ENCODE assay signal across 1 cellular context in genomic region chr16:31458835-31459721, GRCh38.
TF ChIP-seq lines count a peak whose summit lies in the region.

ARMC5 (plus strand) TSS chr16:31459501; CDS start chr16:31459525, 24 bp downstream.

TF ChIP-seq in K562, 482 proteins besides CTCF, POLR2A, EP300 and RAD21 (continued from another document and continues in another):
- TF ChIP-seq, protein P1, sequence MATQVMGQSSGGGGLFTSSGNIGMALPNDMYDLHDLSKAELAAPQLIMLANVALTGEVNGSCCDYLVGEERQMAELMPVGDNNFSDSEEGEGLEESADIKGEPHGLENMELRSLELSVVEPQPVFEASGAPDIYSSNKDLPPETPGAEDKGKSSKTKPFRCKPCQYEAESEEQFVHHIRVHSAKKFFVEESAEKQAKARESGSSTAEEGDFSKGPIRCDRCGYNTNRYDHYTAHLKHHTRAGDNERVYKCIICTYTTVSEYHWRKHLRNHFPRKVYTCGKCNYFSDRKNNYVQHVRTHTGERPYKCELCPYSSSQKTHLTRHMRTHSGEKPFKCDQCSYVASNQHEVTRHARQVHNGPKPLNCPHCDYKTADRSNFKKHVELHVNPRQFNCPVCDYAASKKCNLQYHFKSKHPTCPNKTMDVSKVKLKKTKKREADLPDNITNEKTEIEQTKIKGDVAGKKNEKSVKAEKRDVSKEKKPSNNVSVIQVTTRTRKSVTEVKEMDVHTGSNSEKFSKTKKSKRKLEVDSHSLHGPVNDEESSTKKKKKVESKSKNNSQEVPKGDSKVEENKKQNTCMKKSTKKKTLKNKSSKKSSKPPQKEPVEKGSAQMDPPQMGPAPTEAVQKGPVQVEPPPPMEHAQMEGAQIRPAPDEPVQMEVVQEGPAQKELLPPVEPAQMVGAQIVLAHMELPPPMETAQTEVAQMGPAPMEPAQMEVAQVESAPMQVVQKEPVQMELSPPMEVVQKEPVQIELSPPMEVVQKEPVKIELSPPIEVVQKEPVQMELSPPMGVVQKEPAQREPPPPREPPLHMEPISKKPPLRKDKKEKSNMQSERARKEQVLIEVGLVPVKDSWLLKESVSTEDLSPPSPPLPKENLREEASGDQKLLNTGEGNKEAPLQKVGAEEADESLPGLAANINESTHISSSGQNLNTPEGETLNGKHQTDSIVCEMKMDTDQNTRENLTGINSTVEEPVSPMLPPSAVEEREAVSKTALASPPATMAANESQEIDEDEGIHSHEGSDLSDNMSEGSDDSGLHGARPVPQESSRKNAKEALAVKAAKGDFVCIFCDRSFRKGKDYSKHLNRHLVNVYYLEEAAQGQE (CRISPR knock-in tag; IDR thresholded peaks at IDR 0.05; ENCODE audit: low read depth), result peak; percentile 74; the same call in 1 of the 2 replicates
- TF ChIP-seq CHCHD3 (CRISPR knock-in tag; IDR thresholded peaks at IDR 0.05) (no peak), ZBTB43 (CRISPR knock-in tag; IDR thresholded peaks at IDR 0.05) (peak; percentile 69; the same call in 1 of the 2 replicates), ZKSCAN3 (CRISPR knock-in tag; IDR thresholded peaks at IDR 0.05) (no peak), ZNF75A (CRISPR knock-in tag; IDR thresholded peaks at IDR 0.05) (no peak), PYGO2 (tag; IDR thresholded peaks at IDR 0.05) (no peak), SREBF2 (CRISPR knock-in tag; IDR thresholded peaks at IDR 0.05) (no peak), RBM15 (IDR thresholded peaks at IDR 0.05; ENCODE audit: insufficient read depth, low read length) (no peak), ESRRA (IDR thresholded peaks at IDR 0.05; ENCODE audit: borderline replicate concordance, low read depth) (peak; percentile 55; the same call in 1 of the 2 replicates), ZFP36 (IDR thresholded peaks at IDR 0.05; ENCODE audit: low read depth, low read length, partially characterized antibody) (no peak), ZNF384 (IDR thresholded peaks at IDR 0.05; ENCODE audit: low read depth, low read length) (no peak; the same call in 1 of the 2 replicates), ZNF3 (CRISPR knock-in tag; IDR thresholded peaks at IDR 0.05) (no peak), ZNF76 (CRISPR knock-in tag; IDR thresholded peaks at IDR 0.05; ENCODE audit: borderline replicate concordance) (peak; percentile 69; the same call in 1 of the 2 replicates), ZNF12 (CRISPR knock-in tag; IDR thresholded peaks at IDR 0.05) (no peak; the same call in 1 of the 2 replicates), ZEB2 (IDR thresholded peaks at IDR 0.05) (no peak), TEAD4 (IDR thresholded peaks at IDR 0.05; ENCODE audit: low read length) (no peak), TEAD4 (CRISPR knock-in tag; IDR thresholded peaks at IDR 0.05; ENCODE audit: borderline replicate concordance) (no peak), ELF4 (CRISPR knock-in tag; IDR thresholded peaks at IDR 0.05) (peak; percentile 97), TAF1 (IDR thresholded peaks at IDR 0.05; ENCODE audit: control insufficient read depth, extremely low read depth, insufficient read depth, low read length, severe bottlenecking) (peak; percentile 92), CLOCK (CRISPR knock-in tag; IDR thresholded peaks at IDR 0.05; ENCODE audit: borderline replicate concordance) (peak; percentile 59; the same call in 1 of the 2 replicates), NFE2 (IDR thresholded peaks at IDR 0.05; ENCODE audit: low read depth) (no peak), RFX7 (CRISPR knock-in tag; IDR thresholded peaks at IDR 0.05) (no peak), ZFP1 (CRISPR knock-in tag; IDR thresholded peaks at IDR 0.05) (no peak), ZNF512 (tag; IDR thresholded peaks at IDR 0.05) (no peak), GTF2E2 (tag; IDR thresholded peaks at IDR 0.05) (no peak; the same call in 1 of the 2 replicates), HDAC2 (IDR thresholded peaks at IDR 0.05) (peak; percentile 89), PURB (CRISPR knock-in tag; IDR thresholded peaks at IDR 0.05; ENCODE audit: low read depth) (no peak), ZNF764 (CRISPR knock-in tag; IDR thresholded peaks at IDR 0.05; ENCODE audit: low read depth) (0 out of 2 replicates have a peak, but pooled peaks have one; percentile 21), HDAC1 (IDR thresholded peaks at IDR 0.05) (peak in 1 of 2 experiments; percentile 87; a peak in 2 of 4 replicates), MCM7 (IDR thresholded peaks at IDR 0.05) (no peak), TAF7 (tag; IDR thresholded peaks at IDR 0.05) (peak; percentile 97), TARDBP (IDR thresholded peaks at IDR 0.05) (peak; percentile 52; the same call in 1 of the 2 replicates), NFRKB (IDR thresholded peaks at IDR 0.05; ENCODE audit: low read depth) (no peak; the same call in 1 of the 2 replicates), ZNF324 (CRISPR knock-in tag; IDR thresholded peaks at IDR 0.05) (no peak), ZNF165 (CRISPR knock-in tag; IDR thresholded peaks at IDR 0.05; ENCODE audit: borderline replicate concordance) (no peak), MXI1 (IDR thresholded peaks at IDR 0.05; ENCODE audit: low read depth, low read length) (peak; percentile 90)
- TF ChIP-seq, protein P2, sequence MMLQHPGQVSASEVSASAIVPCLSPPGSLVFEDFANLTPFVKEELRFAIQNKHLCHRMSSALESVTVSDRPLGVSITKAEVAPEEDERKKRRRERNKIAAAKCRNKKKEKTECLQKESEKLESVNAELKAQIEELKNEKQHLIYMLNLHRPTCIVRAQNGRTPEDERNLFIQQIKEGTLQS (IDR thresholded peaks at IDR 0.05), result peak; percentile 89
- TF ChIP-seq, protein P2 (CRISPR knock-in tag; conservative IDR thresholded peaks at IDR 0.05), result peak; percentile 81
- TF ChIP-seq, protein P3, sequence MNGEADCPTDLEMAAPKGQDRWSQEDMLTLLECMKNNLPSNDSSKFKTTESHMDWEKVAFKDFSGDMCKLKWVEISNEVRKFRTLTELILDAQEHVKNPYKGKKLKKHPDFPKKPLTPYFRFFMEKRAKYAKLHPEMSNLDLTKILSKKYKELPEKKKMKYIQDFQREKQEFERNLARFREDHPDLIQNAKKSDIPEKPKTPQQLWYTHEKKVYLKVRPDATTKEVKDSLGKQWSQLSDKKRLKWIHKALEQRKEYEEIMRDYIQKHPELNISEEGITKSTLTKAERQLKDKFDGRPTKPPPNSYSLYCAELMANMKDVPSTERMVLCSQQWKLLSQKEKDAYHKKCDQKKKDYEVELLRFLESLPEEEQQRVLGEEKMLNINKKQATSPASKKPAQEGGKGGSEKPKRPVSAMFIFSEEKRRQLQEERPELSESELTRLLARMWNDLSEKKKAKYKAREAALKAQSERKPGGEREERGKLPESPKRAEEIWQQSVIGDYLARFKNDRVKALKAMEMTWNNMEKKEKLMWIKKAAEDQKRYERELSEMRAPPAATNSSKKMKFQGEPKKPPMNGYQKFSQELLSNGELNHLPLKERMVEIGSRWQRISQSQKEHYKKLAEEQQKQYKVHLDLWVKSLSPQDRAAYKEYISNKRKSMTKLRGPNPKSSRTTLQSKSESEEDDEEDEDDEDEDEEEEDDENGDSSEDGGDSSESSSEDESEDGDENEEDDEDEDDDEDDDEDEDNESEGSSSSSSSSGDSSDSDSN (IDR thresholded peaks at IDR 0.05; ENCODE audit: borderline replicate concordance in 1 of 2, low read depth in 2 of 2, low read length in 2 of 2), result peak; percentile 50 to 85; a peak in 2 of 4 replicates
- TF ChIP-seq, protein P4, sequence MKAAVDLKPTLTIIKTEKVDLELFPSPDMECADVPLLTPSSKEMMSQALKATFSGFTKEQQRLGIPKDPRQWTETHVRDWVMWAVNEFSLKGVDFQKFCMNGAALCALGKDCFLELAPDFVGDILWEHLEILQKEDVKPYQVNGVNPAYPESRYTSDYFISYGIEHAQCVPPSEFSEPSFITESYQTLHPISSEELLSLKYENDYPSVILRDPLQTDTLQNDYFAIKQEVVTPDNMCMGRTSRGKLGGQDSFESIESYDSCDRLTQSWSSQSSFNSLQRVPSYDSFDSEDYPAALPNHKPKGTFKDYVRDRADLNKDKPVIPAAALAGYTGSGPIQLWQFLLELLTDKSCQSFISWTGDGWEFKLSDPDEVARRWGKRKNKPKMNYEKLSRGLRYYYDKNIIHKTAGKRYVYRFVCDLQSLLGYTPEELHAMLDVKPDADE (conservative IDR thresholded peaks at IDR 0.05; ENCODE audit: control insufficient read depth, low read depth, low read length), result no peak; the same call in none of the 2 replicates
- TF ChIP-seq, protein P5, sequence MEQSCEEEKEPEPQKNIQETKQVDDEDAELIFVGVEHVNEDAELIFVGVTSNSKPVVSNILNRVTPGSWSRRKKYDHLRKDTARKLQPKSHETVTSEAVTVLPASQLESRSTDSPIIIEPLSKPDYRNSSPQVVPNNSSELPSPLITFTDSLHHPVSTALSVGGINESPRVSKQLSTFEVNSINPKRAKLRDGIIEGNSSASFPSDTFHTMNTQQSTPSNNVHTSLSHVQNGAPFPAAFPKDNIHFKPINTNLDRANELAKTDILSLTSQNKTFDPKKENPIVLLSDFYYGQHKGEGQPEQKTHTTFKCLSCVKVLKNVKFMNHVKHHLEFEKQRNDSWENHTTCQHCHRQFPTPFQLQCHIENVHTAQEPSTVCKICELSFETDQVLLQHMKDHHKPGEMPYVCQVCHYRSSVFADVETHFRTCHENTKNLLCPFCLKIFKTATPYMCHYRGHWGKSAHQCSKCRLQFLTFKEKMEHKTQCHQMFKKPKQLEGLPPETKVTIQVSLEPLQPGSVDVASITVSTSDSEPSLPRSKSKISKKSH (CRISPR knock-in tag; IDR thresholded peaks at IDR 0.05), result no peak
- TF ChIP-seq, protein P6, sequence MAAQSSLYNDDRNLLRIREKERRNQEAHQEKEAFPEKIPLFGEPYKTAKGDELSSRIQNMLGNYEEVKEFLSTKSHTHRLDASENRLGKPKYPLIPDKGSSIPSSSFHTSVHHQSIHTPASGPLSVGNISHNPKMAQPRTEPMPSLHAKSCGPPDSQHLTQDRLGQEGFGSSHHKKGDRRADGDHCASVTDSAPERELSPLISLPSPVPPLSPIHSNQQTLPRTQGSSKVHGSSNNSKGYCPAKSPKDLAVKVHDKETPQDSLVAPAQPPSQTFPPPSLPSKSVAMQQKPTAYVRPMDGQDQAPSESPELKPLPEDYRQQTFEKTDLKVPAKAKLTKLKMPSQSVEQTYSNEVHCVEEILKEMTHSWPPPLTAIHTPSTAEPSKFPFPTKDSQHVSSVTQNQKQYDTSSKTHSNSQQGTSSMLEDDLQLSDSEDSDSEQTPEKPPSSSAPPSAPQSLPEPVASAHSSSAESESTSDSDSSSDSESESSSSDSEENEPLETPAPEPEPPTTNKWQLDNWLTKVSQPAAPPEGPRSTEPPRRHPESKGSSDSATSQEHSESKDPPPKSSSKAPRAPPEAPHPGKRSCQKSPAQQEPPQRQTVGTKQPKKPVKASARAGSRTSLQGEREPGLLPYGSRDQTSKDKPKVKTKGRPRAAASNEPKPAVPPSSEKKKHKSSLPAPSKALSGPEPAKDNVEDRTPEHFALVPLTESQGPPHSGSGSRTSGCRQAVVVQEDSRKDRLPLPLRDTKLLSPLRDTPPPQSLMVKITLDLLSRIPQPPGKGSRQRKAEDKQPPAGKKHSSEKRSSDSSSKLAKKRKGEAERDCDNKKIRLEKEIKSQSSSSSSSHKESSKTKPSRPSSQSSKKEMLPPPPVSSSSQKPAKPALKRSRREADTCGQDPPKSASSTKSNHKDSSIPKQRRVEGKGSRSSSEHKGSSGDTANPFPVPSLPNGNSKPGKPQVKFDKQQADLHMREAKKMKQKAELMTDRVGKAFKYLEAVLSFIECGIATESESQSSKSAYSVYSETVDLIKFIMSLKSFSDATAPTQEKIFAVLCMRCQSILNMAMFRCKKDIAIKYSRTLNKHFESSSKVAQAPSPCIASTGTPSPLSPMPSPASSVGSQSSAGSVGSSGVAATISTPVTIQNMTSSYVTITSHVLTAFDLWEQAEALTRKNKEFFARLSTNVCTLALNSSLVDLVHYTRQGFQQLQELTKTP (IDR thresholded peaks at IDR 0.05; ENCODE audit: low read depth in 1 of 2, partially characterized antibody in 2 of 2), result peak in 1 of 2 experiments; percentile 88
